ENCODE assay signal across 12 cellular contexts in genomic region chr15:51004103-51004536, GRCh38.
DNase-seq lines count a peak whose midpoint lies in the region; ATAC-seq, FAIRE-seq and TF ChIP-seq lines count a peak whose summit lies in the region.
"Had no signal": no experiment of that assay in that cellular context is flagged by ENCODE, and none has a peak within 500 bp of the region (broad histone marks: within the 10 kb centered on the region; RNA-seq: fewer than 3 reads in every experiment).

No MANE protein-coding gene starts in this region.

- peaks cover 28 to 34% (median 32%) of the 10 kb centered on the region in 3 donors for H3K36me3 ChIP-seq in tibial artery

- FAIRE-seq in D721Med (lab: Jason Lieb, UNC), result no peak
- FAIRE-seq: colon had no signal

- no peak for TF ChIP-seq CTCF in cardiac fibroblast (IDR thresholded peaks at IDR 0.05; ENCODE audit: low read depth, low read length)
- no peak for TF ChIP-seq CTCF in D721Med (IDR thresholded peaks at IDR 0.05; ENCODE audit: insufficient read depth, missing control alignments)
- TF ChIP-seq CTCF in tibial artery (IDR thresholded peaks at IDR 0.05), result no peak

- peak; percentile 30 for DNase-seq in Caki2 (ENCODE audit: low read depth)
- peak; percentile 94 for DNase-seq in NCI-H226
- DNase-seq in cardiac fibroblast (ENCODE audit: low read depth in 2 of 2), result peak; percentile 56 to 85
- DNase-seq in left colon, result no peak
- no peak for DNase-seq in D721Med (ENCODE audit: insufficient read length, low spot score)
- no peak for DNase-seq in tibial artery
- DNase-seq: activated CD4-positive, CD25-positive, alpha-beta regulatory T cell; COR-L47 had no signal

- no peaks in the 10 kb centered on the region for H3K4me1 ChIP-seq in tibial artery

- H3K4me3 ChIP-seq in cardiac fibroblast (replicated peaks in 1 of 2; ENCODE audit: low read depth in 2 of 2, low read length in 2 of 2), result no peak overlapping the region
- no peak overlapping the region for H3K4me3 ChIP-seq in tibial artery

- ATAC-seq in left colon (peak; percentile 42), GM21717 (IDR thresholded peaks at IDR 0.05; ENCODE audit: unreplicated experiment) (no peak), GM21528 (IDR thresholded peaks at IDR 0.05; ENCODE audit: low FRiP score, unreplicated experiment) (no peak)
- ATAC-seq: Panc1 had no signal

- intact Hi-C loops in left colon (cut with DNase I, micrococcal nuclease), result no loop called here
- intact Hi-C loops in tibial artery (cut with DNase I; ENCODE audit: low total_unique reads), result no loop called here

- no peak overlapping the region for H3K27ac ChIP-seq in tibial artery

- in situ Hi-C loops in Caki2 (cut with HindIII; ENCODE audit: low pct_unique_long_range_greater_than_20kb, low sequenced_read_pairs), result no loop called here

- H3K27me3 ChIP-seq in tibial artery, result no peaks in the 10 kb centered on the region

- H3K9me3 ChIP-seq in tibial artery, result no peaks in the 10 kb centered on the region

Comparison
In these comparisons a context has a peak if more than half of its experiments do, and no peak if none do; other contexts are left out.
1. DNase-seq: peak in Caki2 (single experiment), NCI-H226 (single experiment) and cardiac fibroblast (2 of 2); none in left colon (0 of 2), D721Med (single experiment) and tibial artery (0 of 2).